Comparison of ENCODE assay signal across 9 cellular contexts in the genomic region with DNA sequence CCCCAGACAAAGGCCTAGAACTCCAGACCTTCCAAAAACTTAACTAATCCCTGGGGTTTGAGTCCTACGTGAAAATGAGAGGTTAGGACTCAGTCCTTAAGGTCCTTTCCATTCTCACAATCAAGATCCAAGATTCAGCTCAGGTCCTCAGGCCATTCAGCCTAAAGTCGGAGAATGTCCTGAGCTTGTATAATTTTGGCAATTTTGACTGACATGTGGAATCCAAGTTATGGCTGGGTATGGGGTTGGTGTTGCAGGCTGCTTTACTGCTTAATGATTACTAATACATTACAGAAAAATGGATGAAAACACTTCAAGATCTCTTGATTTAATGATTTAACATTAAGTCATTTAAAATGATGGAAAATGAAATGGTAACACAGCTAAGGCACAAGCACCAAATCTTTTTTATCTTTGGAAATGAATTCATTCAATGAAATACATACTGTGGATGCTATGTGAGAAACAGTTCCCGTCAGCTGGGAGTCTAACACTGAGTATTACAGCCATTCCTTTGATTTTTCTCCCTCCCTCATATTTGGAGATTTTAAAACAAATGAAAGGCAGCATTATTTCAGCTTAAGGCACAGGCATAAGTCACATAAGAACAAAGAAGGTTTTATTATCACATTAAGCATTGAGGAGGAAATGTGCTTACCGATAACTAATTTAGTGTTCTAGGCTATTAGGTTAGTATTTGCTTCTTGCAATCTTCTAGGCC. TPM values are rescaled to one million over a fixed set of nuclear protein-coding genes. Genes with fewer than 3 reads are reported as not detected.
DNase-seq lines count a peak whose midpoint lies in the region; ATAC-seq and TF ChIP-seq lines count a peak whose summit lies in the region.
"Had no signal": no experiment of that assay in that cellular context is flagged by ENCODE, and none has a peak within 500 bp of the region (broad histone marks: within the 10 kb centered on the region; RNA-seq: fewer than 3 reads in every experiment).

No MANE protein-coding gene starts in this region.

- H3K4me3 ChIP-seq in gastroesophageal sphincter, result peak overlapping the region; percentile 56 to 63

- TF ChIP-seq POLR2A in gastroesophageal sphincter (IDR thresholded peaks at IDR 0.05), result no peak

- no peak for TF ChIP-seq CTCF in activated CD8-positive, alpha-beta T cell treated with anti-CD3 and anti-CD28 coated beads for 36 hours (IDR thresholded peaks at IDR 0.05)
- TF ChIP-seq CTCF in gastroesophageal sphincter (IDR thresholded peaks at IDR 0.05), result no peak

- H3K27ac ChIP-seq in gastroesophageal sphincter, result peak overlapping the region in 2 of 4 donors; percentile 78

- peaks cover 0 to 23% (median 3%) of the 10 kb centered on the region in 3 donors for H3K4me1 ChIP-seq in gastroesophageal sphincter

- no peaks in the 10 kb centered on the region for H3K27me3 Mint-ChIP-seq in T-helper 2 cell treated with Interferon-gamma antibody and Interleukin-4, amounts not matched to agents 5 μg/mL and 100 μg/mL, for 36 hours (ENCODE audit: low read depth)
- H3K27me3 Mint-ChIP-seq in activated CD8-positive, alpha-beta T cell treated with anti-CD3 and anti-CD28 coated beads for 36 hours, result peaks cover 7% of the 10 kb centered on the region
- H3K27me3 Mint-ChIP-seq in stimulated activated naive B cell treated with anti-CD40 and anti-IgM and Interleukin-4, amounts not matched to agents 10 μg/mL and 1 μg/mL and 100 μg/mL, for 72 hours, result no peaks in the 10 kb centered on the region

- peak overlapping the region; percentile 98 for H3K4me3 Mint-ChIP-seq in T-helper 2 cell treated with Interferon-gamma antibody and Interleukin-4, amounts not matched to agents 5 μg/mL and 100 μg/mL, for 36 hours
- H3K4me3 Mint-ChIP-seq in activated CD8-positive, alpha-beta T cell treated with anti-CD3 and anti-CD28 coated beads for 36 hours, result peak overlapping the region; percentile 92
- H3K4me3 Mint-ChIP-seq in stimulated activated naive B cell treated with anti-CD40 and anti-IgM and Interleukin-4, amounts not matched to agents 10 μg/mL and 1 μg/mL and 100 μg/mL, for 72 hours, result peak overlapping the region; percentile 99 to 100

- H3K36me3 ChIP-seq in gastroesophageal sphincter, result no peaks in the 10 kb centered on the region

- peaks cover 50% of the 10 kb centered on the region for H3K4me1 Mint-ChIP-seq in T-helper 2 cell treated with Interferon-gamma antibody and Interleukin-4, amounts not matched to agents 5 μg/mL and 100 μg/mL, for 36 hours (ENCODE audit: low read depth)
- H3K4me1 Mint-ChIP-seq in activated CD8-positive, alpha-beta T cell treated with anti-CD3 and anti-CD28 coated beads for 36 hours (ENCODE audit: low read depth), result peaks cover 39% of the 10 kb centered on the region
- H3K4me1 Mint-ChIP-seq in stimulated activated naive B cell treated with anti-CD40 and anti-IgM and Interleukin-4, amounts not matched to agents 10 μg/mL and 1 μg/mL and 100 μg/mL, for 72 hours, result peaks cover 26 to 46% of the 10 kb centered on the region in 2 donors

- in situ Hi-C loops in KBM-7 (cut with MboI; ENCODE audit: low pct_unique_long_range_greater_than_20kb, low sequenced_read_pairs), result no loop called here

- no peak for ATAC-seq in activated CD8-positive, alpha-beta T cell treated with anti-CD3 and anti-CD28 coated beads for 36 hours
- ATAC-seq in gastroesophageal sphincter (no peak), HG03354 (IDR thresholded peaks at IDR 0.05; ENCODE audit: poor library complexity, severe bottlenecking, unreplicated experiment) (no peak), GM19467 (IDR thresholded peaks at IDR 0.05; ENCODE audit: unreplicated experiment) (no peak)
- no peak for ATAC-seq in stimulated activated naive B cell treated with anti-CD40 and anti-IgM and Interleukin-4, amounts not matched to agents 10 μg/mL and 1 μg/mL and 100 μg/mL, for 72 hours (replicated peaks)

- peaks cover 14% of the 10 kb centered on the region for H3K36me3 Mint-ChIP-seq in T-helper 2 cell treated with Interferon-gamma antibody and Interleukin-4, amounts not matched to agents 5 μg/mL and 100 μg/mL, for 36 hours (ENCODE audit: low read depth)
- peaks cover 3% of the 10 kb centered on the region for H3K36me3 Mint-ChIP-seq in activated CD8-positive, alpha-beta T cell treated with anti-CD3 and anti-CD28 coated beads for 36 hours (ENCODE audit: low read depth)
- H3K36me3 Mint-ChIP-seq in stimulated activated naive B cell treated with anti-CD40 and anti-IgM and Interleukin-4, amounts not matched to agents 10 μg/mL and 1 μg/mL and 100 μg/mL, for 72 hours, result peaks cover 3% of the 10 kb centered on the region in 2 donors

- no peaks in the 10 kb centered on the region for H3K9me3 Mint-ChIP-seq in T-helper 2 cell treated with Interferon-gamma antibody and Interleukin-4, amounts not matched to agents 5 μg/mL and 100 μg/mL, for 36 hours
- H3K9me3 Mint-ChIP-seq in activated CD8-positive, alpha-beta T cell treated with anti-CD3 and anti-CD28 coated beads for 36 hours, result no peaks in the 10 kb centered on the region
- no peaks in the 10 kb centered on the region for H3K9me3 Mint-ChIP-seq in stimulated activated naive B cell treated with anti-CD40 and anti-IgM and Interleukin-4, amounts not matched to agents 10 μg/mL and 1 μg/mL and 100 μg/mL, for 72 hours

- DNase-seq in T-helper 2 cell treated with Interferon-gamma antibody and Interleukin-4, amounts not matched to agents 5 μg/mL and 100 μg/mL, for 36 hours (ENCODE audit: low spot score), result no peak
- no peak for DNase-seq in T-helper 2 cell
- no peak for DNase-seq in activated CD8-positive, alpha-beta T cell treated with anti-CD3 and anti-CD28 coated beads for 36 hours
- DNase-seq in stimulated activated naive B cell treated with anti-CD40 and anti-IgM and Interleukin-4, amounts not matched to agents 10 μg/mL and 1 μg/mL and 100 μg/mL, for 72 hours, result no peak
- no peak for DNase-seq in KBM-7
- DNase-seq: activated CD4-positive, alpha-beta T cell treated with anti-CD3 and anti-CD28 coated beads, Interleukin-2, amount 50 U/mL, for 4 hours had no signal

- no peaks in the 10 kb centered on the region for H3K27me3 ChIP-seq in gastroesophageal sphincter

- intact Hi-C loops in activated CD8-positive, alpha-beta T cell treated with anti-CD3 and anti-CD28 coated beads for 36 hours (cut with micrococcal nuclease), result loop anchor here (5.0 kb wide), 1 partner anchor 36 kb away; no protein-coding TSS in a partner anchor

- no peak for TF ChIP-seq EP300 in gastroesophageal sphincter (IDR thresholded peaks at IDR 0.05)

- POLR2A ChIA-PET in activated CD8-positive, alpha-beta T cell treated with anti-CD3 and anti-CD28 coated beads for 36 hours (lab: Charles Lee), result no interaction called here

- H3K27ac Mint-ChIP-seq in T-helper 2 cell treated with Interferon-gamma antibody and Interleukin-4, amounts not matched to agents 5 μg/mL and 100 μg/mL, for 36 hours, result no peak overlapping the region
- no peak overlapping the region for H3K27ac Mint-ChIP-seq in activated CD8-positive, alpha-beta T cell treated with anti-CD3 and anti-CD28 coated beads for 36 hours
- no peak overlapping the region for H3K27ac Mint-ChIP-seq in stimulated activated naive B cell treated with anti-CD40 and anti-IgM and Interleukin-4, amounts not matched to agents 10 μg/mL and 1 μg/mL and 100 μg/mL, for 72 hours

- WGBS in gastroesophageal sphincter (ENCODE audit: low coverage in 1 of 2), 2 donors, result 68 to 69% methylated on average over 2 to 4 of the region's 4 CpGs

- CTCF ChIA-PET in activated CD8-positive, alpha-beta T cell treated with anti-CD3 and anti-CD28 coated beads for 36 hours (lab: Charles Lee), result interaction anchor here (1.0 to 3.5 kb wide), 7 partner anchors 8 to 110 kb away, joined by 3 to 17 read pairs (median 8); no protein-coding TSS in a partner anchor

- H3K9me3 ChIP-seq in gastroesophageal sphincter, result no peaks in the 10 kb centered on the region

RNA-seq across cellular contexts. Expression of gene ARHGAP18, which starts 1.3 kb away (rescaled TPM):
- 1 to 10 TPM; 8.2 to 9.6 TPM for total RNA-seq in activated CD8-positive, alpha-beta T cell treated with anti-CD3 and anti-CD28 coated beads for 36 hours
- total RNA-seq in gastroesophageal sphincter, result 10 to 100 TPM in 2 of 4 donors, 1 to 10 TPM in 2; 2.8 to 15.0 (median 9.4) TPM
